ENCODE assay signal across 21 cellular contexts in the genomic region with DNA sequence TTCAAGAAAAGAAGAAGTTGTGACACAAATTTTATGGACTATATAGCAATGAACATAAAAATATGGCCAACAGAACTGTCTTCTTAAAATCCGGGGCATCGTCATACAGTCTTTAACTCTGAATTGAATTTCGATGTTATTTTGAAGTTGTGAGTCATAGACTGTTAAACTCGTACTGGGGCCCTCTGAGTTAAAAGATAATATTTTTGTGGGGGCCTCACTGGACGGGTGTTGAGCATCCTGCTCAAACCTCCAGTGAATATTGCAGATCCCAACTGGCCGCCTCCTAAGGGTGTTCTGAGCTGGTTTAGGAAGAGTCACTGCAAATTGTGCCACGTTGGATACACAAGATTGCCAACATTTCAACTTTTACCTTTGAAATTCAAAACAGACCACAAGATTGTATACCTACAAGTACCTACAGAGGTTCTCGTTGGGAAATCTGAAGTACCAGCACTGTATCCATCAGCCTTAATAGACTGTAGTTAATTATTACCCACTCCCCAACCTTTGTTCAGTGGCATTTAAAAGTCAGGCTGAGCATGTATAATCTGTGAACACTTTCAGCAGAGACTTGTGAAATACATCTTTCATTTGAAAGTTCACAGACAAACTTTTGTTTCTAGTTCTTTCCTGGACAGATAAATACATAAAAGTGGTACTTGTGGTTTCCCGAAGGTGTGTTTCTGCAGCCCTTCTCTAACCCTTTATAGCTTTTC. TPM values are rescaled to one million over a fixed set of nuclear protein-coding genes. Genes with fewer than 3 reads are reported as not detected.
DNase-seq lines count a peak whose midpoint lies in the region; ATAC-seq and TF ChIP-seq lines count a peak whose summit lies in the region.
"Had no signal": no experiment of that assay in that cellular context is flagged by ENCODE, and none has a peak within 500 bp of the region (broad histone marks: within the 10 kb centered on the region; RNA-seq: fewer than 3 reads in every experiment).

No MANE protein-coding gene starts in this region.

- H3K4me3 Mint-ChIP-seq in CD8-positive, alpha-beta memory T cell = peak overlapping the region in 5 of 7 donors; percentile 13 to 71 (median 40)
- H3K4me3 Mint-ChIP-seq: activated naive CD4-positive, alpha-beta T cell treated with anti-CD3 and anti-CD28 coated beads, Interleukin-2, amount 10 ng/mL, durations not matched to agents 7 days and 5 days; CD4-positive, CD25-positive, alpha-beta regulatory T cell; IgD-negative memory B cell had no signal

- no peak for TF ChIP-seq CTCF in PC-3 (conservative IDR thresholded peaks at IDR 0.05; ENCODE audit: low read depth, low read length)
- no peak for TF ChIP-seq CTCF in right lobe of liver (IDR thresholded peaks at IDR 0.05)
- no peak for TF ChIP-seq CTCF in psoas muscle (IDR thresholded peaks at IDR 0.05)

- POLR2A ChIA-PET in CD8-positive, alpha-beta memory T cell (lab: Charles Lee) = no interaction called here
- POLR2A ChIA-PET in PC-3 (lab: Charles Lee; ENCODE audit: unreplicated experiment) = no interaction called here

- H4K20me1 ChIP-seq in PC-3 (ENCODE audit: low read length) = no peaks in the 10 kb centered on the region

- H3K4me1 Mint-ChIP-seq in CD8-positive, alpha-beta memory T cell = peaks cover 14 to 23% (median 21%) of the 10 kb centered on the region in 3 donors
- H3K4me1 Mint-ChIP-seq: CD4-positive, CD25-positive, alpha-beta regulatory T cell; IgD-negative memory B cell had no signal

- no peak for DNase-seq in CD8-positive, alpha-beta memory T cell
- no peak for DNase-seq in PC-3
- DNase-seq in right lobe of liver = no peak
- no peak for DNase-seq in NCI-H2227 (lab: John Stamatoyannopoulos, UW; ENCODE audit: unreplicated experiment)
- no peak for DNase-seq in psoas muscle
- DNase-seq: activated CD4-positive, alpha-beta T cell treated with anti-CD3 and anti-CD28 coated beads, Interleukin-2, amount 50 U/mL, for 1 hour; activated naive CD4-positive, alpha-beta T cell treated with anti-CD3 and anti-CD28 coated beads, Interleukin-2, amount 10 ng/mL, durations not matched to agents 7 days and 5 days; CD4-positive, CD25-positive, alpha-beta regulatory T cell; hypothalamus; kidney glomerular epithelial cell; NCI-H187; NCI-H446; nucleus accumbens; stimulated activated naive CD4-positive, alpha-beta T cell treated with Interleukin-2 at 50 U/mL for 16 hours; SW 1271; trophoblast cell had no signal

- intact Hi-C loops in PC-3 (cut with micrococcal nuclease) = no loop called here
- intact Hi-C loops in right lobe of liver (cut with DNase I) = no loop called here
- intact Hi-C loops in psoas muscle (cut with DNase I) = no loop called here

- no peaks in the 10 kb centered on the region for H3K9me3 ChIP-seq in CD8-positive, alpha-beta memory T cell (ENCODE audit: low read length)
- H3K9me3 ChIP-seq in PC-3 (ENCODE audit: low read length) (no peaks in the 10 kb centered on the region), right lobe of liver (no peaks in the 10 kb centered on the region), psoas muscle (no peaks in the 10 kb centered on the region)

- H3K27me3 Mint-ChIP-seq in CD8-positive, alpha-beta memory T cell = peaks cover 0 to 10% of the 10 kb centered on the region in 2 donors
- H3K27me3 Mint-ChIP-seq: IgD-negative memory B cell had no signal

- no peaks in the 10 kb centered on the region for H3K4me1 ChIP-seq in CD8-positive, alpha-beta memory T cell (ENCODE audit: insufficient read depth, low read length)
- peaks cover 8% of the 10 kb centered on the region for H3K4me1 ChIP-seq in PC-3 (ENCODE audit: insufficient read depth, low read length)
- H3K4me1 ChIP-seq in right lobe of liver = peaks cover 0 to 13% (median 3%) of the 10 kb centered on the region in 4 donors
- H3K4me1 ChIP-seq in psoas muscle = no peaks in the 10 kb centered on the region

- ATAC-seq in GM18907 (IDR thresholded peaks at IDR 0.05; ENCODE audit: unreplicated experiment) = peak; percentile 59
- no peak for ATAC-seq in PC-3
- peak; percentile 97 to 99 (median 98) for ATAC-seq in right lobe of liver
- ATAC-seq in GM21717 (IDR thresholded peaks at IDR 0.05; ENCODE audit: unreplicated experiment) = no peak
- no peak for ATAC-seq in HG03520 (IDR thresholded peaks at IDR 0.05; ENCODE audit: unreplicated experiment)
- no peak for ATAC-seq in psoas muscle
- ATAC-seq: sciatic nerve had no signal

- H2AFZ ChIP-seq in PC-3 (ENCODE audit: low read length) = no peak overlapping the region

- H3K27me3 ChIP-seq in CD8-positive, alpha-beta memory T cell (ENCODE audit: insufficient read depth, low read length, poor library complexity, severe bottlenecking) = no peaks in the 10 kb centered on the region
- H3K27me3 ChIP-seq in PC-3 (ENCODE audit: low read length) (no peaks in the 10 kb centered on the region), right lobe of liver (no peaks in the 10 kb centered on the region), psoas muscle (ENCODE audit: insufficient read depth in 3 of 3, low read length in 2 of 3) (no peaks in the 10 kb centered on the region)

- WGBS in right lobe of liver (ENCODE audit: insufficient coverage, low coverage, low lambda C conversion rate, missing lambda C conversion rate) = 56% methylated on average over 9 of the region's 9 CpGs
- WGBS in psoas muscle, 3 donors = 94 to 95% (median 94%) methylated on average over 9 of the region's 9 CpGs

- H3K9ac ChIP-seq in PC-3 (ENCODE audit: low read length) = no peak overlapping the region

- no peaks in the 10 kb centered on the region for H3F3A ChIP-seq in PC-3 (ENCODE audit: low read length, unreplicated experiment)

- no peaks in the 10 kb centered on the region for H3K79me2 ChIP-seq in PC-3 (ENCODE audit: low read length)

- CTCF ChIA-PET in CD8-positive, alpha-beta memory T cell (lab: Charles Lee) = interaction anchor here (1.8 kb wide), 1 partner anchor 21 kb away, joined by 3 read pairs; no protein-coding TSS in a partner anchor
- CTCF ChIA-PET in PC-3 (lab: Charles Lee) = no interaction called here

- TF ChIP-seq POLR2A in right lobe of liver (IDR thresholded peaks at IDR 0.05) = no peak

- no peak overlapping the region for H3K4me2 ChIP-seq in PC-3 (ENCODE audit: low read length)

- no peaks in the 10 kb centered on the region for H3K9me3 Mint-ChIP-seq in CD8-positive, alpha-beta memory T cell
- H3K9me3 Mint-ChIP-seq: activated naive CD4-positive, alpha-beta T cell treated with anti-CD3 and anti-CD28 coated beads, Interleukin-2, amount 10 ng/mL, durations not matched to agents 7 days and 5 days; CD4-positive, CD25-positive, alpha-beta regulatory T cell had no signal

- H3K36me3 Mint-ChIP-seq in CD8-positive, alpha-beta memory T cell = no peaks in the 10 kb centered on the region
- H3K36me3 Mint-ChIP-seq: activated naive CD4-positive, alpha-beta T cell treated with anti-CD3 and anti-CD28 coated beads, Interleukin-2, amount 10 ng/mL, durations not matched to agents 7 days and 5 days; CD4-positive, CD25-positive, alpha-beta regulatory T cell had no signal

- no peak overlapping the region for H3K27ac ChIP-seq in CD8-positive, alpha-beta memory T cell (ENCODE audit: low read depth, low read length)
- H3K27ac ChIP-seq in PC-3 (ENCODE audit: low read length) = 0 out of 2 replicates have a peak overlapping the region, but pooled peaks have one; percentile 14
- peak overlapping the region; percentile 43 to 78 (median 65) for H3K27ac ChIP-seq in right lobe of liver
- H3K27ac ChIP-seq in psoas muscle = no peak overlapping the region

- no peak overlapping the region for H3K4me3 ChIP-seq in CD8-positive, alpha-beta memory T cell (ENCODE audit: low read length)
- H3K4me3 ChIP-seq in PC-3 (ENCODE audit: low read length) (no peak overlapping the region), right lobe of liver (peak overlapping the region in 1 of 3 donors; percentile 17), psoas muscle (no peak overlapping the region)

- H3K9me2 ChIP-seq in PC-3 (replicated peaks; ENCODE audit: low read length) = no peaks in the 10 kb centered on the region

- H3K36me3 ChIP-seq in CD8-positive, alpha-beta memory T cell (ENCODE audit: insufficient read depth, low read length) = no peaks in the 10 kb centered on the region
- H3K36me3 ChIP-seq in PC-3 (ENCODE audit: low read depth, low read length) = no peaks in the 10 kb centered on the region
- no peaks in the 10 kb centered on the region for H3K36me3 ChIP-seq in right lobe of liver
- peaks cover 0 to 3% of the 10 kb centered on the region in 2 donors for H3K36me3 ChIP-seq in psoas muscle (ENCODE audit: insufficient read depth in 1 of 2, low read depth in 1 of 2)

- peak overlapping the region in 6 of 8 donors; percentile 1 to 80 (median 59) for H3K27ac Mint-ChIP-seq in CD8-positive, alpha-beta memory T cell
- H3K27ac Mint-ChIP-seq: activated naive CD4-positive, alpha-beta T cell treated with anti-CD3 and anti-CD28 coated beads, Interleukin-2, amount 10 ng/mL, durations not matched to agents 7 days and 5 days; CD4-positive, CD25-positive, alpha-beta regulatory T cell; IgD-negative memory B cell had no signal

- BruUV-seq in PC-3 (replicated peaks; lab: Mats Ljungman, UMichigan) = no TSS peak

RNA-seq across cellular contexts. Expression of gene KLHL23, which starts 27.8 kb away (rescaled TPM):
- 10 to 100 TPM; 11.4 to 12.0 TPM for total RNA-seq in CD8-positive, alpha-beta memory T cell
- polyA plus RNA-seq in CD8-positive, alpha-beta memory T cell = 2.0 TPM
- total RNA-seq in PC-3 (2014; rRNA removed) = 13.6 and 15.3 TPM in 2 replicates
- total RNA-seq in right lobe of liver = 1 to 10 TPM; 4.7 to 6.6 (median 6.0) TPM
- total RNA-seq in psoas muscle = 1 to 10 TPM; 4.4 to 8.9 (median 7.6) TPM
- 1 to 10 TPM; 2.6 to 7.9 (median 4.8) TPM for polyA plus RNA-seq in psoas muscle

RNA-seq across cellular contexts. Expression of gene SSB, which starts 37.3 kb away (rescaled TPM):
- total RNA-seq in CD8-positive, alpha-beta memory T cell = 100 to 1,000 TPM; 101 to 113 TPM
- 153 TPM for polyA plus RNA-seq in CD8-positive, alpha-beta memory T cell
- total RNA-seq in PC-3 (2014; rRNA removed) (108 and 109 TPM in 2 replicates), right lobe of liver (10 to 100 TPM; 16.5 to 41.3 (median 33.2) TPM), psoas muscle (10 to 100 TPM; 37.9 to 72.0 (median 48.0) TPM)
- 100 to 1,000 TPM in 1 of 3 donors, 10 to 100 TPM in 2; 56.7 to 120 (median 77.4) TPM for polyA plus RNA-seq in psoas muscle

Comparison
In these comparisons a context has a peak if more than half of its experiments do, and no peak if none do; other contexts are left out.
1. H3K27ac ChIP-seq: peak in PC-3 (single experiment) and right lobe of liver (3 of 3); none in CD8-positive, alpha-beta memory T cell (single experiment) and psoas muscle (single experiment).
2. ATAC-seq: peak in GM18907 (single experiment) and right lobe of liver (4 of 4); none in PC-3 (single experiment), GM21717 (single experiment), HG03520 (single experiment) and psoas muscle (0 of 4).